ENCODE assay signal across 12 cellular contexts in genomic region chr20:51531712-51532456, GRCh38. TPM values are rescaled to one million over a fixed set of nuclear protein-coding genes. Genes with fewer than 3 reads are reported as not detected.
DNase-seq lines count a peak whose midpoint lies in the region; ATAC-seq, FAIRE-seq and TF ChIP-seq lines count a peak whose summit lies in the region.
"Had no signal": no experiment of that assay in that cellular context is flagged by ENCODE, and none has a peak within 500 bp of the region (broad histone marks: within the 10 kb centered on the region; RNA-seq: fewer than 3 reads in every experiment).

No MANE protein-coding gene starts in this region.

- ATAC-seq in activated T-cell treated with anti-CD3 and anti-CD28 coated beads, Interleukin-2, amount 50 U/mL, for 4 hours, result no peak

- peaks cover 96% of the 10 kb centered on the region for H3K4me1 Mint-ChIP-seq in activated T-cell treated with anti-CD3 and anti-CD28 coated beads, Interleukin-2, amount 50 U/mL, for 4 hours (ENCODE audit: low read depth)
- peaks cover 85% of the 10 kb centered on the region for H3K4me1 Mint-ChIP-seq in activated T-helper 2 cell treated with anti-CD3 and anti-CD28 coated beads, Interferon-gamma antibody, Interleukin-2, Interleukin-4, amounts not matched to agents 10 μg/mL and 5 μg/mL and 100 μg/mL, durations not matched to agents 14 hours and 24 hours and 36 hours (ENCODE audit: low read depth)

- no peaks in the 10 kb centered on the region for H3K79me2 ChIP-seq in keratinocyte (ENCODE audit: control insufficient read depth, insufficient read depth, low read length)

- H3K9me1 ChIP-seq in keratinocyte (ENCODE audit: control insufficient read depth, extremely low read depth, insufficient read depth, low read length), result no peaks in the 10 kb centered on the region

- H3K4me3 ChIP-seq in keratinocyte (ENCODE audit: control insufficient read depth in 2 of 3, extremely low read depth in 1 of 3, insufficient read depth in 2 of 3, low read depth in 1 of 3, low read length in 3 of 3) (no peak overlapping the region), prostate gland (no peak overlapping the region)

- H3K27ac ChIP-seq in keratinocyte (ENCODE audit: control insufficient read depth, insufficient read depth, low read length) (peak overlapping the region; percentile 69), substantia nigra (ENCODE audit: low read depth, low read length, poor library complexity, severe bottlenecking) (peak overlapping the region; percentile 49), prostate gland (peak overlapping the region in 1 of 2 donors; percentile 31)
- H3K27ac ChIP-seq: VCaP had no signal

- no peak for TF ChIP-seq CTCF in keratinocyte (optimal IDR thresholded peaks at IDR 0.05 in 1 of 3, IDR thresholded peaks at IDR 0.05 in 1 of 3, conservative IDR thresholded peaks at IDR 0.05 in 1 of 3; ENCODE audit: extremely low read depth in 1 of 3, insufficient read depth in 2 of 3, low read length in 3 of 3)
- TF ChIP-seq CTCF in prostate gland (IDR thresholded peaks at IDR 0.05), result no peak

- no peaks in the 10 kb centered on the region for H3K27me3 Mint-ChIP-seq in activated T-cell treated with anti-CD3 and anti-CD28 coated beads, Interleukin-2, amount 50 U/mL, for 4 hours (ENCODE audit: low read depth)
- H3K27me3 Mint-ChIP-seq in activated T-helper 2 cell treated with anti-CD3 and anti-CD28 coated beads, Interferon-gamma antibody, Interleukin-2, Interleukin-4, amounts not matched to agents 10 μg/mL and 5 μg/mL and 100 μg/mL, durations not matched to agents 14 hours and 24 hours and 36 hours (ENCODE audit: low read depth), result no peaks in the 10 kb centered on the region

- no peaks in the 10 kb centered on the region for H3K9me3 Mint-ChIP-seq in activated T-cell treated with anti-CD3 and anti-CD28 coated beads, Interleukin-2, amount 50 U/mL, for 4 hours
- H3K9me3 Mint-ChIP-seq in activated T-helper 2 cell treated with anti-CD3 and anti-CD28 coated beads, Interferon-gamma antibody, Interleukin-2, Interleukin-4, amounts not matched to agents 10 μg/mL and 5 μg/mL and 100 μg/mL, durations not matched to agents 14 hours and 24 hours and 36 hours, result no peaks in the 10 kb centered on the region

- 78% methylated on average over 12 of the region's 12 CpGs for WGBS in prostate gland

- H2AFZ ChIP-seq in keratinocyte (ENCODE audit: control insufficient read depth, low read length), result no peak overlapping the region

- no peak for TF ChIP-seq POLR2A in prostate gland (IDR thresholded peaks at IDR 0.05)

- peak overlapping the region; percentile 99 for H3K27ac Mint-ChIP-seq in activated T-helper 2 cell treated with anti-CD3 and anti-CD28 coated beads, Interferon-gamma antibody, Interleukin-2, Interleukin-4, amounts not matched to agents 10 μg/mL and 5 μg/mL and 100 μg/mL, durations not matched to agents 14 hours and 24 hours and 36 hours

- no peak for DNase-seq in activated T-cell treated with anti-CD3 and anti-CD28 coated beads, Interleukin-2, amount 50 U/mL, for 4 hours
- no peak for DNase-seq in activated T-cell treated with anti-CD3 and anti-CD28 coated beads, Interleukin-2, amount 50 U/mL, for 48 hours
- no peak for DNase-seq in activated T-helper 2 cell treated with anti-CD3 and anti-CD28 coated beads, Interferon-gamma antibody, Interleukin-2, Interleukin-4, amounts not matched to agents 10 μg/mL and 5 μg/mL and 100 μg/mL, durations not matched to agents 14 hours and 24 hours and 36 hours (ENCODE audit: low spot score)
- DNase-seq in keratinocyte (ENCODE audit: low read depth, low spot score) (no peak), substantia nigra (lab: John Stamatoyannopoulos, UW) (no peak), prostate gland (ENCODE audit: low spot score) (no peak), SIG-M5 (lab: John Stamatoyannopoulos, UW) (no peak), NCI-H345 (lab: John Stamatoyannopoulos, UW) (no peak)
- DNase-seq: kidney, NCI-H2029 had no signal

- peaks cover 34% of the 10 kb centered on the region for H3K36me3 Mint-ChIP-seq in activated T-cell treated with anti-CD3 and anti-CD28 coated beads, Interleukin-2, amount 50 U/mL, for 4 hours (ENCODE audit: insufficient read depth)
- H3K36me3 Mint-ChIP-seq in activated T-helper 2 cell treated with anti-CD3 and anti-CD28 coated beads, Interferon-gamma antibody, Interleukin-2, Interleukin-4, amounts not matched to agents 10 μg/mL and 5 μg/mL and 100 μg/mL, durations not matched to agents 14 hours and 24 hours and 36 hours (ENCODE audit: low read depth), result peaks cover 75% of the 10 kb centered on the region

- H3K27me3 ChIP-seq in keratinocyte (ENCODE audit: control insufficient read depth, extremely low read depth, insufficient read depth, low read length) (no peaks in the 10 kb centered on the region), prostate gland (replicated peaks; ENCODE audit: insufficient read depth) (no peaks in the 10 kb centered on the region)

- dilution Hi-C loops in keratinocyte (cut with MboI; ENCODE audit: extremely low pct_ligation_motif_present, low sequenced_read_pairs), result no loop called here

- H3K4me1 ChIP-seq in keratinocyte (ENCODE audit: control insufficient read depth, extremely low read depth, insufficient read depth, low read length) (peaks cover 23% of the 10 kb centered on the region), prostate gland (replicated peaks) (no peaks in the 10 kb centered on the region)

- H3K9ac ChIP-seq in keratinocyte (ENCODE audit: control insufficient read depth, extremely low read depth, insufficient read depth, low read length), result peak overlapping the region; percentile 35

- intact Hi-C loops in activated T-helper 2 cell treated with anti-CD3 and anti-CD28 coated beads, Interferon-gamma antibody, Interleukin-2, Interleukin-4, amounts not matched to agents 10 μg/mL and 5 μg/mL and 100 μg/mL, durations not matched to agents 14 hours and 24 hours and 36 hours (cut with micrococcal nuclease), result loop anchor here (1.0 to 5.0 kb wide), 6 partner anchors 9 to 185 kb away; no protein-coding TSS in a partner anchor
- intact Hi-C loops in prostate gland (cut with DNase I), result no loop called here

- H4K20me1 ChIP-seq in keratinocyte (ENCODE audit: control insufficient read depth, extremely low read depth, insufficient read depth, low read length), result no peaks in the 10 kb centered on the region

- no peaks in the 10 kb centered on the region for H3K36me3 ChIP-seq in keratinocyte (ENCODE audit: control insufficient read depth in 2 of 2, extremely low read depth in 1 of 2, insufficient read depth in 2 of 2, low read length in 2 of 2)
- H3K36me3 ChIP-seq in prostate gland, result no peaks in the 10 kb centered on the region

- H3K4me3 Mint-ChIP-seq in activated T-cell treated with anti-CD3 and anti-CD28 coated beads, Interleukin-2, amount 50 U/mL, for 4 hours, result peak overlapping the region; percentile 82
- peak overlapping the region; percentile 82 for H3K4me3 Mint-ChIP-seq in activated T-helper 2 cell treated with anti-CD3 and anti-CD28 coated beads, Interferon-gamma antibody, Interleukin-2, Interleukin-4, amounts not matched to agents 10 μg/mL and 5 μg/mL and 100 μg/mL, durations not matched to agents 14 hours and 24 hours and 36 hours (ENCODE audit: low read depth)

- no peak overlapping the region for H3K4me2 ChIP-seq in keratinocyte (ENCODE audit: control insufficient read depth, extremely low read depth, insufficient read depth, low read depth, low read length)

- no peak for FAIRE-seq in keratinocyte (lab: Jason Lieb, UNC)
- FAIRE-seq: kidney, RCC 7860 had no signal

- H3K9me3 ChIP-seq in keratinocyte (ENCODE audit: control insufficient read depth, low read depth, low read length) (no peaks in the 10 kb centered on the region), prostate gland (no peaks in the 10 kb centered on the region)

RNA-seq across cellular contexts. Expression of gene NFATC2, which starts 10.6 kb away (rescaled TPM):
- 10 to 100 TPM; 48.3 to 51.4 (median 48.9) TPM for total RNA-seq in activated T-cell treated with anti-CD3 and anti-CD28 coated beads, Interleukin-2, amount 50 U/mL, for 4 hours
- total RNA-seq in activated T-helper 2 cell treated with anti-CD3 and anti-CD28 coated beads, Interferon-gamma antibody, Interleukin-2, Interleukin-4, amounts not matched to agents 10 μg/mL and 5 μg/mL and 100 μg/mL, durations not matched to agents 14 hours and 24 hours and 36 hours, result 67.1 and 68.0 TPM in 2 replicates
- polyA plus RNA-seq in keratinocyte, result 0.05 to 0.06 TPM (median 0.05 TPM) in 3 replicates
- polyA plus RNA-seq in keratinocyte (2011; ENCODE audit: low read depth), result 0.84 TPM
- polyA plus RNA-seq in keratinocyte (2011; cell fraction: cytosol; rRNA removed), result 0.04 and 0.11 TPM in 2 replicates
- 0.23 and 0.25 TPM in 2 replicates for polyA plus RNA-seq in keratinocyte (2011; cell fraction: nucleus; rRNA removed)
- polyA plus RNA-seq in keratinocyte (2012; ENCODE audit: low replicate concordance), result 0.05 and 1.6 TPM in 2 replicates
- polyA minus RNA-seq in keratinocyte, result 0.06 to 0.39 TPM (median 0.23 TPM) in 3 replicates
- 0.38 TPM for polyA minus RNA-seq in keratinocyte (2011; cell fraction: cytosol; rRNA and poly(A)+ RNA removed)
- 0.32 and 0.39 TPM in 2 replicates for polyA minus RNA-seq in keratinocyte (2011; cell fraction: nucleus; rRNA and poly(A)+ RNA removed)
- total RNA-seq in prostate gland, result 1 to 10 TPM; 4.3 to 8.4 TPM
